Comparison of ENCODE assay signal across 7 cellular contexts in genomic region chr2:124804014-124804940, GRCh38.
DNase-seq lines count a peak whose midpoint lies in the region; ATAC-seq and TF ChIP-seq lines count a peak whose summit lies in the region.

No MANE protein-coding gene starts in this region.

- peak; percentile 64 for ATAC-seq in GM21526 (IDR thresholded peaks at IDR 0.05; ENCODE audit: low FRiP score, unreplicated experiment)
- no peak for ATAC-seq in HG03097 (IDR thresholded peaks at IDR 0.05; ENCODE audit: low FRiP score, unreplicated experiment)
- ATAC-seq in GM18517 (IDR thresholded peaks at IDR 0.05; ENCODE audit: unreplicated experiment): no peak

- H3K4me3 ChIP-seq in adipocyte (ENCODE audit: low read length) (no peak overlapping the region), kidney epithelial cell (ENCODE audit: low read depth, low read length) (no peak overlapping the region)

- no peak overlapping the region for H3K9ac ChIP-seq in adipocyte (ENCODE audit: low read length)

- no peaks in the 10 kb centered on the region for H3K9me3 ChIP-seq in adipocyte (ENCODE audit: control insufficient read depth, low read length)

- H3K27me3 ChIP-seq in adipocyte (replicated peaks; ENCODE audit: control insufficient read depth, insufficient read depth, low read length): no peaks in the 10 kb centered on the region
- no peaks in the 10 kb centered on the region for H3K27me3 ChIP-seq in kidney epithelial cell (ENCODE audit: control insufficient read depth, insufficient read depth, low read length)

- peaks cover 9% of the 10 kb centered on the region for H3K4me1 ChIP-seq in adipocyte (ENCODE audit: control insufficient read depth, insufficient read depth, low read length)

- H3K36me3 ChIP-seq in adipocyte (ENCODE audit: control insufficient read depth, insufficient read depth, low read length, severe bottlenecking) (no peaks in the 10 kb centered on the region), kidney epithelial cell (ENCODE audit: control insufficient read depth, insufficient read depth, low read length) (no peaks in the 10 kb centered on the region)

- peak; percentile 33 for DNase-seq in ELR (ENCODE audit: low read depth)
- peak; percentile 72 for DNase-seq in M059J (ENCODE audit: low read depth)
- DNase-seq in adipocyte (ENCODE audit: low read depth): peak; percentile 19
- DNase-seq in kidney epithelial cell (ENCODE audit: low read depth): no peak

- peak; percentile 66 for TF ChIP-seq CTCF in kidney epithelial cell (IDR thresholded peaks at IDR 0.05; ENCODE audit: insufficient read depth, low read length, poor library complexity, severe bottlenecking)
